9 cellular contexts compared by ENCODE assay signal in genomic region chr17:37848690-37849616, GRCh38.
DNase-seq lines count a peak whose midpoint lies in the region; ATAC-seq and TF ChIP-seq lines count a peak whose summit lies in the region.
"Had no signal": no experiment of that assay in that cellular context is flagged by ENCODE, and none has a peak within 500 bp of the region (broad histone marks: within the 10 kb centered on the region; RNA-seq: fewer than 3 reads in every experiment).

No MANE protein-coding gene starts in this region.

- H3F3A ChIP-seq in SK-N-SH (replicated peaks; ENCODE audit: insufficient read depth): peaks cover 4% of the 10 kb centered on the region

- no peaks in the 10 kb centered on the region for H4K20me1 ChIP-seq in SK-N-SH (ENCODE audit: insufficient read depth)

- H3K9me3 ChIP-seq in SK-N-SH: no peaks in the 10 kb centered on the region
- no peaks in the 10 kb centered on the region for H3K9me3 ChIP-seq in stomach

- intact Hi-C loops in posterior vena cava (cut with DNase I): no loop called here
- intact Hi-C loops in stomach (cut with DNase I; ENCODE audit: low total_unique reads): no loop called here

- CTCF ChIA-PET in SK-N-SH (lab: Yijun Ruan, JAX): no interaction called here

- 74% methylated on average over 15 of the region's 15 CpGs for whole genome bisulfite sequencing in SK-N-SH (ENCODE audit: low lambda C conversion rate)
- 83 to 87% (median 84%) methylated on average over 14 to 15 of the region's 15 CpGs for WGBS in stomach, 5 donors

- no peaks in the 10 kb centered on the region for H3K79me2 ChIP-seq in SK-N-SH (ENCODE audit: insufficient read depth)

- H3K27me3 ChIP-seq in SK-N-SH (ENCODE audit: insufficient read depth) (no peaks in the 10 kb centered on the region), stomach (peaks cover 0 to 26% (median 10%) of the 10 kb centered on the region in 3 donors)

- no peak for TF ChIP-seq EP300 in SK-N-SH (IDR thresholded peaks at IDR 0.05; ENCODE audit: borderline replicate concordance in 1 of 2, low read depth in 1 of 2, low read length in 1 of 2)
- TF ChIP-seq EP300 in stomach (IDR thresholded peaks at IDR 0.05): no peak

- no peak overlapping the region for H3K4me2 ChIP-seq in SK-N-SH

- H3K4me3 ChIP-seq in SK-N-SH (ENCODE audit: low read depth in 2 of 2, low read length in 1 of 2) (no peak overlapping the region), foreskin fibroblast (ENCODE audit: low read depth in 1 of 2, low read length in 2 of 2) (no peak overlapping the region), stomach (no peak overlapping the region)

- TF ChIP-seq CTCF in SK-N-SH (IDR thresholded peaks at IDR 0.05) (no peak), foreskin fibroblast (IDR thresholded peaks at IDR 0.05; ENCODE audit: low read depth, low read length) (no peak), stomach (IDR thresholded peaks at IDR 0.05) (no peak)

- no peak overlapping the region for H3K9ac ChIP-seq in SK-N-SH

- no peaks in the 10 kb centered on the region for H3K9me2 ChIP-seq in SK-N-SH

- TF ChIP-seq RAD21 in SK-N-SH (IDR thresholded peaks at IDR 0.05; ENCODE audit: low read length): no peak

- peak; percentile 54 for ATAC-seq in HG02798 (IDR thresholded peaks at IDR 0.05; ENCODE audit: poor library complexity, unreplicated experiment)

- DNase-seq in NCI-H748 (lab: John Stamatoyannopoulos, UW; ENCODE audit: unreplicated experiment) (peak; percentile 38), NCI-H748 treated with DMSO at 0.1 percent for 48 hours (lab: John Stamatoyannopoulos, UW) (no peak), SK-N-SH (no peak), foreskin fibroblast (peak; percentile 69 to 83), NCI-H1930 (lab: John Stamatoyannopoulos, UW) (no peak), posterior vena cava (ENCODE audit: low spot score) (no peak), stomach (no peak)

- POLR2A ChIA-PET in SK-N-SH (lab: Yijun Ruan, JAX): no interaction called here

- no peak for TF ChIP-seq POLR2A in stomach (IDR thresholded peaks at IDR 0.05)

- 0 out of 2 replicates have a peak overlapping the region, but pooled peaks have one; percentile 41 for H2AFZ ChIP-seq in SK-N-SH (ENCODE audit: low read depth)

- H3K36me3 ChIP-seq in SK-N-SH (replicated peaks in 1 of 2; ENCODE audit: control insufficient read depth in 1 of 2, insufficient read depth in 2 of 2, low read length in 1 of 2) (no peaks in the 10 kb centered on the region), stomach (no peaks in the 10 kb centered on the region)

- no peaks in the 10 kb centered on the region for H3K4me1 ChIP-seq in SK-N-SH (ENCODE audit: control insufficient read depth in 1 of 2, insufficient read depth in 2 of 2, low read depth in 1 of 2, low read length in 1 of 2)
- peaks cover 0 to 10% (median 5%) of the 10 kb centered on the region in 4 donors for H3K4me1 ChIP-seq in stomach

- H3K27ac ChIP-seq in SK-N-SH (ENCODE audit: low read depth in 2 of 2, low read length in 1 of 2): peak overlapping the region in 1 of 2 experiments; percentile 35; a peak in 2 of 4 replicates
- H3K27ac ChIP-seq in stomach: no peak overlapping the region
- H3K27ac ChIP-seq: C4-2B had no signal

TF ChIP-seq in SK-N-SH, 30 proteins besides CTCF, POLR2A, EP300 and RAD21:
- peak; percentile 42; the same call in 1 of the 2 replicates for TF ChIP-seq FOSL2 (IDR thresholded peaks at IDR 0.05; ENCODE audit: borderline replicate concordance, low read depth)
- TF ChIP-seq MEF2A (IDR thresholded peaks at IDR 0.05; ENCODE audit: borderline replicate concordance, low read depth): no peak
- TF ChIP-seq SMC3 (IDR thresholded peaks at IDR 0.05; ENCODE audit: low read depth, low read length): no peak
- TF ChIP-seq JUND (IDR thresholded peaks at IDR 0.05): peak; percentile 31; the same call in 1 of the 2 replicates
- TF ChIP-seq PBX3 (IDR thresholded peaks at IDR 0.05): peak; percentile 51
- no peak for TF ChIP-seq TEAD4 (IDR thresholded peaks at IDR 0.05; ENCODE audit: borderline replicate concordance, insufficient read depth)
- TF ChIP-seq TAF1 (IDR thresholded peaks at IDR 0.05; ENCODE audit: borderline replicate concordance, low read depth, low read length): no peak
- TF ChIP-seq TCF12 (IDR thresholded peaks at IDR 0.05): no peak

Comparison
In these comparisons a context has a peak if more than half of its experiments do, and no peak if none do; other contexts are left out.
1. DNase-seq: peak in NCI-H748 (single experiment) and foreskin fibroblast (2 of 2); none in NCI-H748 treated with DMSO at 0.1 percent for 48 hours (single experiment), SK-N-SH (single experiment), NCI-H1930 (0 of 2), posterior vena cava (single experiment) and stomach (single experiment).